Comparison of ENCODE assay signal across 15 cellular contexts in the genomic region with DNA sequence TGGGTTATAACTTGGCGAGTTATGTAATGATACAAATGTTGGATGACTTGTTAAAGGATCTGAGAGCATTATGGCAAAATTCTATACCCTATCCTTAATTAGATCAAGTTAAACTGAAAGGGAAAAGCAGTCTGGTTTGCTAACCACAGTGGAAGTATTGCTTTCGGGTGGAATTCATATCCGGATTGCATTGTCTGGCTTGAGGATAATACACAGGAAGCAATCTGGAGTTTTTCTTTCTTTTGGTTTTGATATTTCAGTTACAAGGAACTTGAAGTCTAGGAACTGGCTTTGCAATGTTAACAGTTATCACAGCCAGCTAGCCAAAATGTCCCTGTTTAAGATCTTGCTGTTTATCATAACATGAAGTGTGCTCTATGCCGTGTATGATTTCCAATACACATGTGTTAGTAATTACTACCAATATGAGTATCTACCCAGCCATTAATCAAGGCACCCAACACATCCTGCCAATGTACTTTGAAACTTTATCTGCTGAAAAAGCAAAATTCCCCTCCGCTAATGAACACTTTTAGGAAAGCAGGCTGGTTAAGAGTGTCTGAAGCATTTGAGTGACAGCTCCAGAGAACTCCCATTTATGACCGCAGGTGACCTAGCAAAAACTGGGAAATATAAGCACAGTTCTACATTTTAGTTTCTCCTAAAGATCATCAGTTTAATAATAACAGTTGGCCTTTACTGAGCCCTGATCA.
A peak's percentile ranks its signal among the peaks of the same experiment; 100 is the strongest.
DNase-seq lines count a peak whose midpoint lies in the region; ATAC-seq and TF ChIP-seq lines count a peak whose summit lies in the region.
"Had no signal": no experiment of that assay in that cellular context is flagged by ENCODE, and none has a peak within 500 bp of the region (broad histone marks: within the 10 kb centered on the region; RNA-seq: fewer than 3 reads in every experiment).

No MANE protein-coding gene starts in this region.

- peaks cover 66% of the 10 kb centered on the region for H3K4me1 Mint-ChIP-seq in mesothelial cell of epicardium
- no peaks in the 10 kb centered on the region for H3K4me1 Mint-ChIP-seq in effector memory CD8-positive, alpha-beta T cell (ENCODE audit: low read depth in 2 of 2)
- H3K4me1 Mint-ChIP-seq: activated CD4-positive, alpha-beta memory T cell treated with anti-CD3 and anti-CD28 coated beads, Interleukin-2, amount 10 ng/mL, durations not matched to agents 7 days and 5 days; CD4-positive, CD25-positive, alpha-beta regulatory T cell; stimulated activated effector memory CD8-positive, alpha-beta T cell treated with anti-CD3 and anti-CD28 coated beads, Interleukin-12 subunit alpha, Interleukin-12 subunit beta, amount 100 ng/mL, for 72 hours had no signal

- H3K36me3 Mint-ChIP-seq in mesothelial cell of epicardium: peaks cover 3% of the 10 kb centered on the region
- H3K36me3 Mint-ChIP-seq in effector memory CD8-positive, alpha-beta T cell (ENCODE audit: insufficient read depth): peaks cover 2% of the 10 kb centered on the region
- H3K36me3 Mint-ChIP-seq: CD4-positive, CD25-positive, alpha-beta regulatory T cell; stimulated activated effector memory CD8-positive, alpha-beta T cell treated with anti-CD3 and anti-CD28 coated beads, Interleukin-12 subunit alpha, Interleukin-12 subunit beta, amount 100 ng/mL, for 72 hours had no signal

- no peak for TF ChIP-seq POLR2A in suprapubic skin (IDR thresholded peaks at IDR 0.05)

- no peaks in the 10 kb centered on the region for H3K9me3 Mint-ChIP-seq in mesothelial cell of epicardium
- no peaks in the 10 kb centered on the region for H3K9me3 Mint-ChIP-seq in effector memory CD8-positive, alpha-beta T cell
- H3K9me3 Mint-ChIP-seq: activated CD4-positive, alpha-beta memory T cell treated with anti-CD3 and anti-CD28 coated beads, Interleukin-2, amount 10 ng/mL, durations not matched to agents 7 days and 5 days; stimulated activated effector memory CD8-positive, alpha-beta T cell treated with anti-CD3 and anti-CD28 coated beads, Interleukin-12 subunit alpha, Interleukin-12 subunit beta, amount 100 ng/mL, for 72 hours had no signal

- peak overlapping the region; percentile 93 for H3K27ac Mint-ChIP-seq in mesothelial cell of epicardium
- no peak overlapping the region for H3K27ac Mint-ChIP-seq in effector memory CD8-positive, alpha-beta T cell
- H3K27ac Mint-ChIP-seq: activated CD4-positive, alpha-beta memory T cell treated with anti-CD3 and anti-CD28 coated beads, Interleukin-2, amount 10 ng/mL, durations not matched to agents 7 days and 5 days; CD4-positive, CD25-positive, alpha-beta regulatory T cell; stimulated activated effector memory CD8-positive, alpha-beta T cell treated with anti-CD3 and anti-CD28 coated beads, Interleukin-12 subunit alpha, Interleukin-12 subunit beta, amount 100 ng/mL, for 72 hours had no signal

- peak in 1 of 2 experiments; percentile 41 for DNase-seq in SJSA1 (ENCODE audit: low read depth in 1 of 2, low spot score in 2 of 2)
- peak; percentile 67 for DNase-seq in choroid plexus epithelial cell (ENCODE audit: low read depth)
- no peak for DNase-seq in mesothelial cell of epicardium (ENCODE audit: low spot score in 2 of 2, unreplicated experiment in 2 of 2)
- no peak for DNase-seq in suprapubic skin (ENCODE audit: low spot score in 2 of 2)
- DNase-seq in effector memory CD8-positive, alpha-beta T cell: no peak
- DNase-seq in DMS79 (lab: John Stamatoyannopoulos, UW): no peak
- DNase-seq: activated CD4-positive, alpha-beta memory T cell treated with anti-CD3 and anti-CD28 coated beads, Interleukin-2, amount 10 ng/mL, durations not matched to agents 7 days and 5 days; body of pancreas; CD4-positive, CD25-positive, alpha-beta regulatory T cell; NCI-H2171; SHP77; stimulated activated CD4-positive, alpha-beta T cell treated with anti-CD3 and anti-CD28 coated beads, Interleukin-4, amount 100 ng/mL, for 24 hours had no signal

- peaks cover 13% of the 10 kb centered on the region for H3K4me1 ChIP-seq in SJSA1 (replicated peaks)
- peaks cover 16% of the 10 kb centered on the region for H3K4me1 ChIP-seq in suprapubic skin
- H3K4me1 ChIP-seq: body of pancreas had no signal

- no peak overlapping the region for H3K4me3 Mint-ChIP-seq in mesothelial cell of epicardium
- no peak overlapping the region for H3K4me3 Mint-ChIP-seq in effector memory CD8-positive, alpha-beta T cell
- H3K4me3 Mint-ChIP-seq: activated CD4-positive, alpha-beta memory T cell treated with anti-CD3 and anti-CD28 coated beads, Interleukin-2, amount 10 ng/mL, durations not matched to agents 7 days and 5 days; CD4-positive, CD25-positive, alpha-beta regulatory T cell; stimulated activated effector memory CD8-positive, alpha-beta T cell treated with anti-CD3 and anti-CD28 coated beads, Interleukin-12 subunit alpha, Interleukin-12 subunit beta, amount 100 ng/mL, for 72 hours had no signal

- H3K27me3 Mint-ChIP-seq in mesothelial cell of epicardium (ENCODE audit: low read depth): no peaks in the 10 kb centered on the region
- H3K27me3 Mint-ChIP-seq in effector memory CD8-positive, alpha-beta T cell: peaks cover 34 to 54% of the 10 kb centered on the region in 2 donors

- H3K27ac ChIP-seq in SJSA1 (peak overlapping the region; percentile 55), suprapubic skin (peak overlapping the region; percentile 34)
- H3K27ac ChIP-seq: body of pancreas had no signal

- H3K36me3 ChIP-seq in SJSA1 (peaks cover 3% of the 10 kb centered on the region; the same call in 1 of the 2 replicates), suprapubic skin (no peaks in the 10 kb centered on the region)

- H3K27me3 ChIP-seq in SJSA1 (replicated peaks) (no peaks in the 10 kb centered on the region), suprapubic skin (no peaks in the 10 kb centered on the region)
- H3K27me3 ChIP-seq: body of pancreas had no signal

- no peak for TF ChIP-seq CTCF in choroid plexus epithelial cell (conservative IDR thresholded peaks at IDR 0.05; ENCODE audit: low read depth, low read length)
- TF ChIP-seq CTCF in mesothelial cell of epicardium (IDR thresholded peaks at IDR 0.05; ENCODE audit: unreplicated experiment): no peak
- TF ChIP-seq CTCF in suprapubic skin (IDR thresholded peaks at IDR 0.05): no peak

- ATAC-seq in effector memory CD8-positive, alpha-beta T cell (replicated peaks): no peak
- no peak for ATAC-seq in HG03442 (IDR thresholded peaks at IDR 0.05; ENCODE audit: unreplicated experiment)
- no peak for ATAC-seq in HG02763 (IDR thresholded peaks at IDR 0.05; ENCODE audit: unreplicated experiment)
- ATAC-seq: body of pancreas; stimulated activated effector memory CD8-positive, alpha-beta T cell treated with anti-CD3 and anti-CD28 coated beads, Interleukin-12 subunit alpha, Interleukin-12 subunit beta, amount 100 ng/mL, for 72 hours had no signal

- TF ChIP-seq EP300 in suprapubic skin (IDR thresholded peaks at IDR 0.05): no peak

- H3K9me3 ChIP-seq in SJSA1 (replicated peaks) (no peaks in the 10 kb centered on the region), suprapubic skin (no peaks in the 10 kb centered on the region)
- H3K9me3 ChIP-seq: body of pancreas had no signal

- 58% methylated on average over 6 of the region's 6 CpGs for WGBS in suprapubic skin

- H3K4me3 ChIP-seq in SJSA1 (no peak overlapping the region), choroid plexus epithelial cell (ENCODE audit: low read depth, low read length) (no peak overlapping the region), suprapubic skin (no peak overlapping the region)
- H3K4me3 ChIP-seq: body of pancreas had no signal
